Comparison of ENCODE assay signal across 18 cellular contexts in genomic region chr2:218402491-218402901, GRCh38. TPM values are rescaled to one million over a fixed set of nuclear protein-coding genes. Genes with fewer than 3 reads are reported as not detected.
DNase-seq lines count a peak whose midpoint lies in the region; ATAC-seq and TF ChIP-seq lines count a peak whose summit lies in the region.
"Had no signal": no experiment of that assay in that cellular context is flagged by ENCODE, and none has a peak within 500 bp of the region (broad histone marks: within the 10 kb centered on the region; RNA-seq: fewer than 3 reads in every experiment).

No MANE protein-coding gene starts in this region.

- H3K4me1 ChIP-seq in neutrophil (ENCODE audit: control insufficient read depth in 1 of 2, insufficient read depth in 1 of 2, low read depth in 1 of 2, low read length in 1 of 2) = peaks cover 70 to 77% of the 10 kb centered on the region in 2 experiments
- peaks cover 70% of the 10 kb centered on the region for H3K4me1 ChIP-seq in vagina
- peaks cover 15% of the 10 kb centered on the region for H3K4me1 ChIP-seq in smooth muscle cell (ENCODE audit: low read depth)

- peaks cover 49 to 75% of the 10 kb centered on the region in 2 donors for H3K4me1 Mint-ChIP-seq in natural killer cell
- H3K4me1 Mint-ChIP-seq in natural killer cell treated with Interleukin-12 subunit alpha and Interleukin-12 subunit beta and Interleukin-15 and Interleukin-18, amount 100 ng/mL, for 72 hours (ENCODE audit: low read depth in 2 of 2) = peaks cover 41 to 48% of the 10 kb centered on the region in 2 donors
- H3K4me1 Mint-ChIP-seq in dendritic cell treated with granulocyte-macrophage colony-stimulating factor and Interleukin-4, amounts not matched to agents 40 ng/mL and 50 ng/mL, for 4 days (ENCODE audit: low read depth) = peaks cover 72% of the 10 kb centered on the region

- H3K4me3 Mint-ChIP-seq in natural killer cell = no peak overlapping the region
- H3K4me3 Mint-ChIP-seq in natural killer cell treated with Interleukin-12 subunit alpha and Interleukin-12 subunit beta and Interleukin-15 and Interleukin-18, amount 100 ng/mL, for 72 hours = no peak overlapping the region
- no peak overlapping the region for H3K4me3 Mint-ChIP-seq in dendritic cell treated with granulocyte-macrophage colony-stimulating factor and Interleukin-4, amounts not matched to agents 40 ng/mL and 50 ng/mL, for 4 days

- no peaks in the 10 kb centered on the region for H3K36me3 Mint-ChIP-seq in natural killer cell
- no peaks in the 10 kb centered on the region for H3K36me3 Mint-ChIP-seq in natural killer cell treated with Interleukin-12 subunit alpha and Interleukin-12 subunit beta and Interleukin-15 and Interleukin-18, amount 100 ng/mL, for 72 hours
- H3K36me3 Mint-ChIP-seq in dendritic cell treated with granulocyte-macrophage colony-stimulating factor and Interleukin-4, amounts not matched to agents 40 ng/mL and 50 ng/mL, for 4 days (ENCODE audit: low read depth) = peaks cover 72% of the 10 kb centered on the region

- H2AFZ ChIP-seq in smooth muscle cell (ENCODE audit: low read depth) = no peak overlapping the region

- no peaks in the 10 kb centered on the region for H3K9me3 Mint-ChIP-seq in natural killer cell
- no peaks in the 10 kb centered on the region for H3K9me3 Mint-ChIP-seq in natural killer cell treated with Interleukin-12 subunit alpha and Interleukin-12 subunit beta and Interleukin-15 and Interleukin-18, amount 100 ng/mL, for 72 hours
- no peaks in the 10 kb centered on the region for H3K9me3 Mint-ChIP-seq in dendritic cell treated with granulocyte-macrophage colony-stimulating factor and Interleukin-4, amounts not matched to agents 40 ng/mL and 50 ng/mL, for 4 days

- WGBS in smooth muscle cell (ENCODE audit: low lambda C conversion rate) = 92% methylated on average over 8 of the region's 8 CpGs

- H3K27ac ChIP-seq in neutrophil = peak overlapping the region; percentile 99
- H3K27ac ChIP-seq in vagina = peak overlapping the region; percentile 99
- no peak overlapping the region for H3K27ac ChIP-seq in smooth muscle cell (ENCODE audit: low read depth)

- no peak overlapping the region for H3K4me2 ChIP-seq in smooth muscle cell

- H3K27ac Mint-ChIP-seq in natural killer cell = peak overlapping the region; percentile 98
- no peak overlapping the region for H3K27ac Mint-ChIP-seq in natural killer cell treated with Interleukin-12 subunit alpha and Interleukin-12 subunit beta and Interleukin-15 and Interleukin-18, amount 100 ng/mL, for 72 hours
- peak overlapping the region; percentile 39 for H3K27ac Mint-ChIP-seq in dendritic cell treated with granulocyte-macrophage colony-stimulating factor and Interleukin-4, amounts not matched to agents 40 ng/mL and 50 ng/mL, for 4 days

- no peak overlapping the region for H3K9ac ChIP-seq in smooth muscle cell (ENCODE audit: low read depth)

- H3K79me2 ChIP-seq in smooth muscle cell (ENCODE audit: low read depth) = peaks cover 28% of the 10 kb centered on the region

- no peak for DNase-seq in natural killer cell
- no peak for DNase-seq in natural killer cell treated with Interleukin-12 subunit alpha and Interleukin-12 subunit beta and Interleukin-15 and Interleukin-18, amount 100 ng/mL, for 72 hours (ENCODE audit: low spot score)
- no peak for DNase-seq in vagina (ENCODE audit: extremely low spot score in 2 of 2)
- no peak for DNase-seq in GF-D8 (lab: John Stamatoyannopoulos, UW)
- no peak for DNase-seq in smooth muscle cell (lab: John Stamatoyannopoulos, UW; ENCODE audit: unreplicated experiment)
- DNase-seq in COLO668 (lab: John Stamatoyannopoulos, UW; ENCODE audit: unreplicated experiment) = no peak
- DNase-seq: amygdala; effector CD4-positive, alpha-beta T cell; NCI-H1092; NCI-H510A treated with DMSO at 0.1 percent for 48 hours; occipital lobe; Peyer's patch; stimulated activated CD4-positive, alpha-beta T cell treated with anti-CD3 and anti-CD28 coated beads, Interleukin-1b, Interleukin-23, amount 100 ng/mL, for 48 hours had no signal

- no peak for ATAC-seq in natural killer cell
- ATAC-seq in natural killer cell treated with Interleukin-12 subunit alpha and Interleukin-12 subunit beta and Interleukin-15 and Interleukin-18, amount 100 ng/mL, for 72 hours = no peak

- TF ChIP-seq POLR2A in vagina (IDR thresholded peaks at IDR 0.05) = no peak

- H3K4me3 ChIP-seq in neutrophil (ENCODE audit: low read depth in 1 of 2, low read length in 1 of 2) = peak overlapping the region; percentile 94 to 97
- no peak overlapping the region for H3K4me3 ChIP-seq in vagina
- no peak overlapping the region for H3K4me3 ChIP-seq in smooth muscle cell

- H4K20me1 ChIP-seq in smooth muscle cell (ENCODE audit: low read depth) = peaks cover 17% of the 10 kb centered on the region

- H3K36me3 ChIP-seq in neutrophil (peaks cover 46% of the 10 kb centered on the region), vagina (peaks cover 0 to 41% of the 10 kb centered on the region in 2 donors), smooth muscle cell (ENCODE audit: low read depth) (no peaks in the 10 kb centered on the region)

- H3K27me3 ChIP-seq in neutrophil (no peaks in the 10 kb centered on the region), vagina (no peaks in the 10 kb centered on the region), smooth muscle cell (ENCODE audit: low read depth) (no peaks in the 10 kb centered on the region)
- H3K27me3 ChIP-seq: Peyer's patch had no signal

- H3K27me3 Mint-ChIP-seq in natural killer cell (ENCODE audit: low read depth in 2 of 2) = no peaks in the 10 kb centered on the region
- no peaks in the 10 kb centered on the region for H3K27me3 Mint-ChIP-seq in natural killer cell treated with Interleukin-12 subunit alpha and Interleukin-12 subunit beta and Interleukin-15 and Interleukin-18, amount 100 ng/mL, for 72 hours
- H3K27me3 Mint-ChIP-seq in dendritic cell treated with granulocyte-macrophage colony-stimulating factor and Interleukin-4, amounts not matched to agents 40 ng/mL and 50 ng/mL, for 4 days = no peaks in the 10 kb centered on the region

- TF ChIP-seq CTCF in natural killer cell (IDR thresholded peaks at IDR 0.05) (no peak), neutrophil (IDR thresholded peaks at IDR 0.05) (no peak), vagina (IDR thresholded peaks at IDR 0.05) (no peak), smooth muscle cell (IDR thresholded peaks at IDR 0.05; ENCODE audit: borderline replicate concordance, insufficient read depth, poor library complexity, severe bottlenecking) (no peak)

- intact Hi-C loops in natural killer cell (cut with micrococcal nuclease) (no loop called here), vagina (cut with DNase I) (loop anchor here (2.0 to 10.0 kb wide), 3 partner anchors 68 to 242 kb away; partner anchors contain the start of genes CNOT9 and USP37)
- intact Hi-C loops in dendritic cell treated with granulocyte-macrophage colony-stimulating factor and Interleukin-4, amounts not matched to agents 40 ng/mL and 50 ng/mL, for 4 days (cut with micrococcal nuclease) = no loop called here

- H3K9me3 ChIP-seq in neutrophil (no peaks in the 10 kb centered on the region), vagina (no peaks in the 10 kb centered on the region), smooth muscle cell (replicated peaks; ENCODE audit: low read depth) (no peaks in the 10 kb centered on the region)
- H3K9me3 ChIP-seq: Peyer's patch had no signal

- H3F3A ChIP-seq in smooth muscle cell (ENCODE audit: low read depth) = peaks cover 20% of the 10 kb centered on the region

RNA-seq across cellular contexts. Expression of gene CTDSP1, which starts 2.8 kb away (rescaled TPM):
- total RNA-seq in natural killer cell (100 to 1,000 TPM; 223 to 273 (median 228) TPM), vagina (103 TPM), smooth muscle cell (62.5 and 70.9 TPM in 2 replicates)
- total RNA-seq in natural killer cell treated with Interleukin-12 subunit alpha and Interleukin-12 subunit beta and Interleukin-15 and Interleukin-18, amount 100 ng/mL, for 72 hours = 100 to 1,000 TPM in 1 of 2 donors, 10 to 100 TPM in 1; 92.5 to 106 TPM
- polyA plus RNA-seq in smooth muscle cell = 18.7 and 20.3 TPM in 2 replicates

RNA-seq across cellular contexts. Expression of gene VIL1, which starts 16.4 kb away (rescaled TPM):
- total RNA-seq in natural killer cell (1 to 10 TPM; 1.5 to 1.8 (median 1.6) TPM), vagina (not detected), smooth muscle cell (not detected in 2 replicates)
- total RNA-seq in natural killer cell treated with Interleukin-12 subunit alpha and Interleukin-12 subunit beta and Interleukin-15 and Interleukin-18, amount 100 ng/mL, for 72 hours = under 1 TPM in 1 of 2 donors, not detected in 1; 0.10 TPM
- polyA plus RNA-seq in smooth muscle cell = 0.14 and 0.15 TPM in 2 replicates
- total RNA-seq: frontal cortex, kidney epithelial cell, occipital lobe had no signal
- polyA plus RNA-seq: BJ had no signal

RNA-seq across cellular contexts. Expression of gene SLC11A1, which starts 20.4 kb away (rescaled TPM):
- 10 to 100 TPM; 17.9 to 53.5 (median 35.5) TPM for total RNA-seq in natural killer cell
- total RNA-seq in natural killer cell treated with Interleukin-12 subunit alpha and Interleukin-12 subunit beta and Interleukin-15 and Interleukin-18, amount 100 ng/mL, for 72 hours = under 1 TPM in 1 of 2 donors, not detected in 1; 0.11 TPM
- total RNA-seq in vagina = 36.6 TPM
- total RNA-seq in smooth muscle cell = 0.31 TPM in 1 of 2 replicates, not detected in the other
- polyA plus RNA-seq in smooth muscle cell = 0.14 and 0.38 TPM in 2 replicates

RNA-seq across cellular contexts. Expression of gene CATIP, which starts 45.8 kb away (rescaled TPM):
- total RNA-seq in natural killer cell = under 1 TPM in 1 of 3 donors, not detected in 2; 0.26 TPM
- not detected for total RNA-seq in natural killer cell treated with Interleukin-12 subunit alpha and Interleukin-12 subunit beta and Interleukin-15 and Interleukin-18, amount 100 ng/mL, for 72 hours
- total RNA-seq in vagina = not detected
- total RNA-seq in smooth muscle cell = not detected in 2 replicates
- polyA plus RNA-seq in smooth muscle cell = 0.18 and 0.25 TPM in 2 replicates
- total RNA-seq: frontal cortex, kidney epithelial cell, Peyer's patch had no signal
- polyA plus RNA-seq: BJ had no signal

Comparison
In these comparisons a context has a peak if more than half of its experiments do, and no peak if none do; other contexts are left out.
1. H3K27ac Mint-ChIP-seq: peak in natural killer cell (2 of 2) and dendritic cell treated with granulocyte-macrophage colony-stimulating factor and Interleukin-4, amounts not matched to agents 40 ng/mL and 50 ng/mL, for 4 days (single experiment); none in natural killer cell treated with Interleukin-12 subunit alpha and Interleukin-12 subunit beta and Interleukin-15 and Interleukin-18, amount 100 ng/mL, for 72 hours (0 of 2).
2. RNA of gene SLC11A1, which starts 20.4 kb away (total RNA-seq): 36.6 TPM in vagina (single experiment) and 17.9 to 53.5 TPM in natural killer cell; 0.31 TPM in smooth muscle cell and 0.11 TPM in natural killer cell treated with Interleukin-12 subunit alpha and Interleukin-12 subunit beta and Interleukin-15 and Interleukin-18, amount 100 ng/mL, for 72 hours; every median in the first group is over 10 times any median in the second.
3. H3K4me3 ChIP-seq: peak in neutrophil (2 of 2); none in vagina (0 of 2) and smooth muscle cell (single experiment).